In genomic region chr11:11267312-11267711, GRCh38 we compare ENCODE assay signal across 16 cellular contexts.
"Had no signal": no experiment of that assay in that cellular context is flagged by ENCODE, and none has a peak within 500 bp of the region (broad histone marks: within the 10 kb centered on the region; RNA-seq: fewer than 3 reads in every experiment).

No MANE protein-coding gene starts in this region.

- H3K4me3 ChIP-seq: coronary artery, esophagus squamous epithelium, hepatocyte, ovary, smooth muscle cell, suprapubic skin, thyroid gland had no signal

- H3K27me3 Mint-ChIP-seq: progenitor cell of endocrine pancreas had no signal

- H3K36me3 Mint-ChIP-seq: naive thymus-derived CD4-positive, alpha-beta T cell had no signal

- ATAC-seq: naive thymus-derived CD4-positive, alpha-beta T cell; right cardiac atrium had no signal

- H3K27ac Mint-ChIP-seq: progenitor cell of endocrine pancreas had no signal

- H3K4me2 ChIP-seq: hepatocyte, smooth muscle cell had no signal

- H3K9me3 ChIP-seq: esophagus squamous epithelium, ovary, suprapubic skin, thyroid gland had no signal

- H3K36me3 ChIP-seq: esophagus squamous epithelium, ovary, thyroid gland had no signal

- H3K27ac ChIP-seq: coronary artery, esophagus squamous epithelium, hepatocyte, ovary, suprapubic skin, thyroid gland had no signal

- H3K9me3 Mint-ChIP-seq: type B pancreatic cell had no signal

- H3K27me3 ChIP-seq: esophagus squamous epithelium, hepatocyte, ovary, suprapubic skin, thyroid gland had no signal

- H2AFZ ChIP-seq: hepatocyte had no signal

- DNase-seq: effector CD4-positive, alpha-beta T cell; esophagus squamous epithelium; foreskin fibroblast; head of caudate nucleus; naive thymus-derived CD4-positive, alpha-beta T cell; ovary; right cardiac atrium; stimulated activated CD4-positive, alpha-beta T cell treated with anti-CD3 and anti-CD28 coated beads, Interleukin-2, amount 100 ng/mL, for 48 hours; stimulated activated naive CD4-positive, alpha-beta T cell treated with Interleukin-2 at 50 U/mL for 16 hours; thyroid gland had no signal

- H3K79me2 ChIP-seq: hepatocyte had no signal

- H3K4me3 Mint-ChIP-seq: naive thymus-derived CD4-positive, alpha-beta T cell; type B pancreatic cell had no signal
